ENCODE assay signal across 17 cellular contexts in the genomic region with DNA sequence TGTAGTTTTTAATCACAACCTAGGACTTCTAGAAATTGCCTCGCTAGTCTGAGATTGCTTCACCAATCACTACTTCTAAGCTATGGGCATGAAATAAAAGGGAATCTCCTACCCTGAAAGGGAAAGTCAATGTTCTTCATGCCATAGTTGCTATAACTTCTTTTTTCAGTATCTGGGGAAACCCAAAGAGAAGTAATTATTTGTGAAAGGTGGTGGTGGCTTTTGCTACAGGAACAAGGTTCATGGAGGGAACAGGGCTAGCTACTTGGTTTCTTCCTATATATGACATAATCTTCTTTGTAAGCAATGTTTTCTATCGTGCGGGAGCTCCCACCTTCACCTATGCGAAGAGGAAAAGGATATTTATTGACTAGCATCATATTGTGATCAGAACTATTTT.
"Had no signal": no experiment of that assay in that cellular context is flagged by ENCODE, and none has a peak within 500 bp of the region (broad histone marks: within the 10 kb centered on the region; RNA-seq: fewer than 3 reads in every experiment).

No MANE protein-coding gene starts in this region.

- H3K4me3 ChIP-seq: colonic mucosa, esophagus squamous epithelium, gastroesophageal sphincter, mucosa of descending colon, right atrium auricular region, sigmoid colon, skin epidermis had no signal

- H3K36me3 ChIP-seq: colonic mucosa had no signal

- DNase-seq: colonic mucosa; dermis blood vessel endothelial cell; esophagus squamous epithelium; foreskin fibroblast; kidney; left colon; left ventricle myocardium superior; mucosa of descending colon; naive thymus-derived CD8-positive, alpha-beta T cell; posterior cingulate gyrus; sigmoid colon; stimulated activated CD4-positive, alpha-beta T cell treated with anti-CD3 and anti-CD28 coated beads, Interleukin-2, amount 100 ng/mL, for 24 hours; stimulated activated naive CD4-positive, alpha-beta T cell treated with Interleukin-2 at 50 U/mL for 16 hours; trophoblast cell had no signal

- H3K27me3 ChIP-seq: colonic mucosa, esophagus squamous epithelium, gastroesophageal sphincter, right atrium auricular region, sigmoid colon had no signal

- ATAC-seq: gastroesophageal sphincter; left colon; left ventricle myocardium superior; mucosa of descending colon; naive thymus-derived CD8-positive, alpha-beta T cell had no signal

- H3K27ac ChIP-seq: colonic mucosa, esophagus squamous epithelium, gastroesophageal sphincter, right atrium auricular region, sigmoid colon, skin epidermis had no signal

- H3K4me1 ChIP-seq: colonic mucosa, esophagus squamous epithelium, gastroesophageal sphincter, sigmoid colon had no signal
